8 cellular contexts compared by ENCODE assay signal in genomic region chr16:8963825-8964441, GRCh38. TPM values are rescaled to one million over a fixed set of nuclear protein-coding genes. Genes with fewer than 3 reads are reported as not detected.
DNase-seq lines count a peak whose midpoint lies in the region; ATAC-seq, FAIRE-seq and TF ChIP-seq lines count a peak whose summit lies in the region.

Gene USP7, minus strand, starts transcription at chr16:8963906. Its CDS starts 621 bp downstream, at chr16:8963285.

- peak within 1 kb of the TSS; percentile 74 for H3K27ac ChIP-seq in HepG2 (ENCODE audit: extremely low read length, insufficient read depth, low read length)

- peak; percentile 22 to 79; a peak in 2 of 4 replicates for TF ChIP-seq POLR2A in HepG2 (IDR thresholded peaks at IDR 0.05; ENCODE audit: insufficient read depth in 1 of 2, low read depth in 2 of 2, low read length in 2 of 2)

- H3K27ac Mint-ChIP-seq in activated CD4-positive, alpha-beta T cell treated with anti-CD3 and anti-CD28 coated beads, Interleukin-2, amount 10 ng/mL, durations not matched to agents 7 days and 5 days = peak within 1 kb of the TSS; percentile 93

- peaks cover 39% of the 10 kb centered on the region for H3K4me1 Mint-ChIP-seq in activated CD4-positive, alpha-beta T cell treated with anti-CD3 and anti-CD28 coated beads, Interleukin-2, amount 10 ng/mL, durations not matched to agents 7 days and 5 days

- no TSS peak for BruUV-seq in HepG2 (replicated peaks; lab: Mats Ljungman, UMichigan)

- H3K27me3 ChIP-seq in BJ (ENCODE audit: control insufficient read depth, insufficient read depth, low read length) (no peaks in the 10 kb centered on the region), HepG2 (ENCODE audit: control insufficient read depth in 1 of 2, insufficient read depth in 2 of 2, low read length in 2 of 2) (no peaks in the 10 kb centered on the region; a peak in 2 of 5 replicates)

- ATAC-seq in HG03457 (IDR thresholded peaks at IDR 0.05; ENCODE audit: unreplicated experiment) = peak; percentile 65
- peak; percentile 73 for ATAC-seq in HepG2

- no peak within 1 kb of the TSS for H2AFZ ChIP-seq in HepG2 (ENCODE audit: low read length)

- TF ChIP-seq CTCF in BJ (IDR thresholded peaks at IDR 0.05; ENCODE audit: insufficient read depth, low read depth, low read length) (no peak), HepG2 (CRISPR knock-in tag; IDR thresholded peaks at IDR 0.05) (no peak)

- peak within 1 kb of the TSS; percentile 90 for H3K4me2 ChIP-seq in HepG2 (ENCODE audit: low read depth, low read length)

- peak within 1 kb of the TSS; percentile 95 for H3K9ac ChIP-seq in HepG2 (ENCODE audit: insufficient read depth, low read depth, low read length)

- peak within 1 kb of the TSS; percentile 97 for H3K4me3 Mint-ChIP-seq in activated CD4-positive, alpha-beta T cell treated with anti-CD3 and anti-CD28 coated beads, Interleukin-2, amount 10 ng/mL, durations not matched to agents 7 days and 5 days

- TF ChIP-seq EP300 in HepG2 (IDR thresholded peaks at IDR 0.05; ENCODE audit: low read depth in 2 of 2, low read length in 2 of 2) (peak in 1 of 2 experiments; percentile 52; a peak in 1 of 4 replicates), HepG2 (CRISPR knock-in tag; IDR thresholded peaks at IDR 0.05; ENCODE audit: borderline replicate concordance) (no peak)

- POLR2A ChIA-PET in BJ (lab: Charles Lee) (no interaction called here), HepG2 (lab: Yijun Ruan, JAX) (interaction anchor here (0.6 to 1.9 kb wide), 13 partner anchors 8 to 166 kb away, joined by 3 to 19 read pairs (median 4); partner anchors contain the start of gene HAPSTR1)
- POLR2A ChIA-PET in activated CD4-positive, alpha-beta T cell treated with anti-CD3 and anti-CD28 coated beads, Interleukin-2, amount 10 ng/mL, durations not matched to agents 7 days and 5 days (lab: Charles Lee) = interaction anchor here (0.6 to 1.0 kb wide), 3 partner anchors 42 to 95 kb away, joined by 3 read pairs; partner anchors contain the start of gene CARHSP1

- no peak for FAIRE-seq in HepG2 (lab: Jason Lieb, UNC)

- peak; percentile 80; the same call in 1 of the 2 replicates for TF ChIP-seq RAD21 in HepG2 (CRISPR knock-in tag; IDR thresholded peaks at IDR 0.05)

- CTCF ChIA-PET in BJ (lab: Yijun Ruan, JAX) (interaction anchor here (0.7 to 1.0 kb wide), 3 partner anchors 16 to 70 kb away, joined by 3 read pairs; no protein-coding TSS in a partner anchor), HepG2 (lab: Yijun Ruan, JAX; ENCODE audit: low intra/inter-chr PET ratio, low total read pairs) (interaction anchor here (0.7 kb wide), 1 partner anchor 412 kb away, joined by 3 read pairs; no protein-coding TSS in a partner anchor)
- CTCF ChIA-PET in activated CD4-positive, alpha-beta T cell treated with anti-CD3 and anti-CD28 coated beads, Interleukin-2, amount 10 ng/mL, durations not matched to agents 7 days and 5 days (lab: Charles Lee) = interaction anchor here (0.5 to 1.1 kb wide), 4 partner anchors 13 to 45 kb away, joined by 3 to 5 read pairs (median 3); no protein-coding TSS in a partner anchor

- intact Hi-C loops in HepG2 (cut with micrococcal nuclease; ENCODE audit: unreplicated experiment) = loop anchor here (2.0 kb wide), 1 partner anchor 45 kb away; no protein-coding TSS in a partner anchor

- no peaks in the 10 kb centered on the region for H3K9me3 ChIP-seq in HepG2 (ENCODE audit: low read length)

- in situ Hi-C loops in HepG2 (cut with HindIII; ENCODE audit: extremely low pct_ligation_motif_present, low pct_unique_long_range_greater_than_20kb) = no loop called here

- H3K4me3 ChIP-seq in BJ (ENCODE audit: low read depth, low read length) (peak within 1 kb of the TSS; percentile 80), HepG2 (replicated peaks in 1 of 3; ENCODE audit: insufficient read depth in 1 of 3, low read depth in 2 of 3, low read length in 3 of 3) (peak within 1 kb of the TSS; percentile 74 to 90 (median 82))

- H3K36me3 ChIP-seq in BJ (ENCODE audit: control insufficient read depth, insufficient read depth, low read length) = peaks cover under 1% of the 10 kb centered on the region; the same call in 1 of the 2 replicates
- no peaks in the 10 kb centered on the region for H3K36me3 ChIP-seq in HepG2 (replicated peaks in 1 of 2; ENCODE audit: control insufficient read depth in 1 of 2, insufficient read depth in 2 of 2, low read length in 2 of 2)

- H3K79me2 ChIP-seq in HepG2 (ENCODE audit: insufficient read depth, low read length) = peaks cover 42% of the 10 kb centered on the region

- H3K9me3 Mint-ChIP-seq in activated CD4-positive, alpha-beta T cell treated with anti-CD3 and anti-CD28 coated beads, Interleukin-2, amount 10 ng/mL, durations not matched to agents 7 days and 5 days = no peaks in the 10 kb centered on the region

- H3K36me3 Mint-ChIP-seq in activated CD4-positive, alpha-beta T cell treated with anti-CD3 and anti-CD28 coated beads, Interleukin-2, amount 10 ng/mL, durations not matched to agents 7 days and 5 days (ENCODE audit: low read depth) = peaks cover 11% of the 10 kb centered on the region

- peak; percentile 35 for DNase-seq in BJ (ENCODE audit: low read depth)
- DNase-seq in GM19240 (ENCODE audit: insufficient read length, low spot score) = peak; percentile 95
- peak; percentile 64 for DNase-seq in NCI-H510A treated with DMSO at 0.1 percent for 48 hours (lab: John Stamatoyannopoulos, UW)
- peak; percentile 93 for DNase-seq in activated CD4-positive, alpha-beta T cell treated with anti-CD3 and anti-CD28 coated beads, Interleukin-2, amount 10 ng/mL, durations not matched to agents 7 days and 5 days
- DNase-seq in dedifferentiated amniotic fluid mesenchymal stem cell (ENCODE audit: extremely low spot score) = peak; percentile 87
- DNase-seq in HepG2 (ENCODE audit: low spot score) = peak; percentile 86
- peak; percentile 94 for DNase-seq in stimulated activated CD4-positive, alpha-beta T cell treated with anti-CD3 and anti-CD28 coated beads, Interleukin-4, amount 100 ng/mL, for 1 hour

- H3K4me1 ChIP-seq in HepG2 (ENCODE audit: insufficient read depth, low read length) = peaks cover 55% of the 10 kb centered on the region

- WGBS in HepG2 (ENCODE audit: low lambda C conversion rate) = under 1% methylated on average over 27 of the region's 78 CpGs

- peaks cover 5% of the 10 kb centered on the region for H3K27me3 Mint-ChIP-seq in activated CD4-positive, alpha-beta T cell treated with anti-CD3 and anti-CD28 coated beads, Interleukin-2, amount 10 ng/mL, durations not matched to agents 7 days and 5 days

- H4K20me1 ChIP-seq in HepG2 (ENCODE audit: insufficient read depth, low read length) = peaks cover 38% of the 10 kb centered on the region

TF ChIP-seq in HepG2, 621 proteins besides CTCF, POLR2A, EP300 and RAD21 (continues in another document):
- no peak for TF ChIP-seq SMAD9 (CRISPR knock-in tag; IDR thresholded peaks at IDR 0.05)
- TF ChIP-seq PAF1 (CRISPR knock-in tag; IDR thresholded peaks at IDR 0.05) = no peak

RNA-seq across cellular contexts. Expression of gene USP7, which starts in this region (rescaled TPM):
- polyA plus RNA-seq in BJ (2011; rRNA removed) (17.2 and 18.2 TPM in 2 replicates), HepG2 (2011; rRNA removed) (52.5 and 58.4 TPM in 2 replicates)
- 80.9 and 109 TPM in 2 replicates for polyA minus RNA-seq in BJ (2011; rRNA and poly(A)+ RNA removed)
- total RNA-seq in activated CD4-positive, alpha-beta T cell treated with anti-CD3 and anti-CD28 coated beads, Interleukin-2, amount 10 ng/mL, durations not matched to agents 7 days and 5 days = 100 to 1,000 TPM; 157 to 160 TPM
- 173 and 177 TPM in 2 replicates for total RNA-seq in HepG2 (2016; rRNA removed; fragmentation: Illumina TruSeq; extraction: Trizol)
- total RNA-seq in HepG2 (2016; cell fraction: cytosol; rRNA removed; fragmentation: Illumina TruSeq; extraction: Trizol; ENCODE audit: low read depth) = 42.2 and 47.1 TPM in 2 replicates
- 166 and 185 TPM in 2 replicates for total RNA-seq in HepG2 (2016; cell fraction: insoluble cytoplasmic fraction; rRNA removed; fragmentation: Illumina TruSeq; extraction: Trizol)
- 53.5 and 58.7 TPM in 2 replicates for total RNA-seq in HepG2 (2016; cell fraction: membrane; rRNA removed; fragmentation: Illumina TruSeq; extraction: Trizol)
- total RNA-seq in HepG2 (2016; cell fraction: nucleus; rRNA removed; fragmentation: Illumina TruSeq; extraction: Trizol) = 231 and 239 TPM in 2 replicates
- 16.6 and 26.6 TPM in 2 replicates for polyA plus RNA-seq in HepG2 (2011; cell fraction: cytosol; rRNA removed)
- 77.7 and 102 TPM in 2 replicates for polyA plus RNA-seq in HepG2 (2011; cell fraction: nucleus; rRNA removed)
- 151 and 152 TPM in 2 replicates for polyA plus RNA-seq in HepG2 (2012)
- polyA plus RNA-seq in HepG2 (2016; cell fraction: cytosol; fragmentation: Illumina TruSeq; extraction: Trizol; ENCODE audit: low read depth) = 5.3 and 6.8 TPM in 2 replicates
- polyA plus RNA-seq in HepG2 (2016; cell fraction: insoluble cytoplasmic fraction; fragmentation: Illumina TruSeq; extraction: Trizol; ENCODE audit: low read depth) = 200 and 216 TPM in 2 replicates
- 18.6 and 26.0 TPM in 2 replicates for polyA plus RNA-seq in HepG2 (2016; cell fraction: membrane; fragmentation: Illumina TruSeq; extraction: Trizol; ENCODE audit: low read depth)
- 243 and 249 TPM in 2 replicates for polyA plus RNA-seq in HepG2 (2016; cell fraction: nucleus; fragmentation: Illumina TruSeq; extraction: Trizol; ENCODE audit: insufficient read depth, low read depth)
- 135 and 250 TPM in 2 replicates for polyA minus RNA-seq in HepG2 (2011; rRNA and poly(A)+ RNA removed; ENCODE audit: low replicate concordance)
- polyA minus RNA-seq in HepG2 (2011; cell fraction: cytosol; rRNA and poly(A)+ RNA removed) = 49.2 and 87.1 TPM in 2 replicates
- 329 and 403 TPM in 2 replicates for polyA minus RNA-seq in HepG2 (2011; cell fraction: nucleus; rRNA and poly(A)+ RNA removed)

Comparison
In these comparisons a context has a peak if more than half of its experiments do, and no peak if none do; other contexts are left out.
1. Peak in every context shown above with its lines: DNase-seq, ATAC-seq, H3K4me3 ChIP-seq and H3K27ac ChIP-seq.
2. DNase-seq: peak in every context shown above with its lines; median percentile 95 in GM19240; 94 in stimulated activated CD4-positive, alpha-beta T cell treated with anti-CD3 and anti-CD28 coated beads, Interleukin-4, amount 100 ng/mL, for 1 hour; 93 in activated CD4-positive, alpha-beta T cell treated with anti-CD3 and anti-CD28 coated beads, Interleukin-2, amount 10 ng/mL, durations not matched to agents 7 days and 5 days; 87 in dedifferentiated amniotic fluid mesenchymal stem cell; 86 in HepG2; 64 in NCI-H510A treated with DMSO at 0.1 percent for 48 hours; 35 in BJ.